ENCODE assay signal across 9 cellular contexts in the genomic region with DNA sequence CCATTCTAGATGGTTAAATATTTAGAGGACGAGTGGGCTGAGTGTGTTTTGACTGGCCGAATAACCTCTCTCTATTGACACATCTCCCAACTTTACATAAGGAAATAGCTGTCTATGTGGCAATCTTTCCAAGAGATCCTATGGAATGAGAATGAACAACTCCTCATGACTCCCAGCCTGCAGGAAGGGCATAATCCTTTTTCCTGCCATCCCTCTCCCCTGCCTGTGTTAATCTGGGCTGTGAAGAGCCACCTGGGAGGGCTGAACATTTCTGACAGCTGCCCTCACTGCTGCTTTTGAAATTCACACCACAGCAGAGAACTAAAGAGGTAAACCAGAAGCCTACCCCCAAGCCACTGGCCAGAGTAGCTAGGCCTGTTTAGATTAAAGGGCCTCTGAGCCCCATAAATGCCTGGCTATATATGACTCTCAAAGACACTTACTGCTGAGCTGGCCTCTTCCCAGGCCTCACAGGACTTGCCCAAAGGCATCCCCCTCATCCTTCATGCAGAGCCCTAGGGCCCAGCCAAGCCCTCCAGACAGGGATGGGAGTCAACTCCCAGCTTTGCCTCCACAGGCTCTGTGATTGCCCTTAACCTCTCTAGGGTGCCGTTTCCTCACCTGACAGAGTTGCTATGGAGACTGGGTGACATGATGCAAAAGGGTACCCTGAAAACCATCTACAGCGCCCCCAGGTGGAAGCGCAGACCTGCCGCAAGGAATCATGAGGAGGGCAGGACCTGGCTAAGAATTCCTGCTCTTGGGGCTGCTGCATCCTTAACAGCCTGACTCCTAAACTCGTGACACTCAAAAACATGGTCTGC. TPM values are rescaled to one million over a fixed set of nuclear protein-coding genes. Genes with fewer than 3 reads are reported as not detected.
DNase-seq lines count a peak whose midpoint lies in the region; ATAC-seq and TF ChIP-seq lines count a peak whose summit lies in the region.
"Had no signal": no experiment of that assay in that cellular context is flagged by ENCODE, and none has a peak within 500 bp of the region (broad histone marks: within the 10 kb centered on the region; RNA-seq: fewer than 3 reads in every experiment).

No MANE protein-coding gene starts in this region.

- no peak overlapping the region for H3K27ac Mint-ChIP-seq in activated CD8-positive, alpha-beta T cell treated with anti-CD3 and anti-CD28 coated beads for 36 hours
- no peak overlapping the region for H3K27ac Mint-ChIP-seq in activated CD8-positive, alpha-beta T cell treated with anti-CD3 and anti-CD28 coated beads, Interleukin-2, amount 10 ng/mL, durations not matched to agents 7 days and 5 days

- H3K27ac ChIP-seq in epithelial cell of prostate: peak overlapping the region; percentile 15
- H3K27ac ChIP-seq: parathyroid adenoma had no signal

- no peaks in the 10 kb centered on the region for H3K9me3 Mint-ChIP-seq in activated CD8-positive, alpha-beta T cell treated with anti-CD3 and anti-CD28 coated beads for 36 hours
- H3K9me3 Mint-ChIP-seq in activated CD8-positive, alpha-beta T cell treated with anti-CD3 and anti-CD28 coated beads, Interleukin-2, amount 10 ng/mL, durations not matched to agents 7 days and 5 days (ENCODE audit: insufficient read depth): no peaks in the 10 kb centered on the region

- intact Hi-C loops in activated CD8-positive, alpha-beta T cell treated with anti-CD3 and anti-CD28 coated beads for 36 hours (cut with micrococcal nuclease): loop anchor here (5.0 kb wide), 1 partner anchor 311 kb away; no protein-coding TSS in a partner anchor

- H3K79me2 ChIP-seq in Loucy (ENCODE audit: insufficient read depth, low read length): no peaks in the 10 kb centered on the region
- H3K79me2 ChIP-seq: parathyroid adenoma had no signal

- DNase-seq in activated CD8-positive, alpha-beta T cell treated with anti-CD3 and anti-CD28 coated beads for 36 hours: peak; percentile 36
- no peak for DNase-seq in activated CD8-positive, alpha-beta T cell treated with anti-CD3 and anti-CD28 coated beads, Interleukin-2, amount 10 ng/mL, durations not matched to agents 7 days and 5 days
- DNase-seq in epithelial cell of prostate (ENCODE audit: low read depth, low spot score) (no peak), renal cortical epithelial cell (ENCODE audit: low read depth) (peak; percentile 65), dedifferentiated amniotic fluid mesenchymal stem cell (ENCODE audit: extremely low spot score) (no peak), NCI-H1694 treated with DMSO at 0.1 percent for 48 hours (lab: John Stamatoyannopoulos, UW) (no peak)

- no peak overlapping the region for H3K9ac ChIP-seq in Loucy (ENCODE audit: low read depth, low read length, poor library complexity, severe bottlenecking)
- H3K9ac ChIP-seq: parathyroid adenoma had no signal

- H3K36me3 Mint-ChIP-seq in activated CD8-positive, alpha-beta T cell treated with anti-CD3 and anti-CD28 coated beads for 36 hours (ENCODE audit: low read depth): peaks cover 6% of the 10 kb centered on the region
- peaks cover 16% of the 10 kb centered on the region for H3K36me3 Mint-ChIP-seq in activated CD8-positive, alpha-beta T cell treated with anti-CD3 and anti-CD28 coated beads, Interleukin-2, amount 10 ng/mL, durations not matched to agents 7 days and 5 days (ENCODE audit: low read depth)

- H3K36me3 ChIP-seq in Loucy (ENCODE audit: insufficient read depth, low read length): peaks cover 43% of the 10 kb centered on the region; the same call in 1 of the 2 replicates

- no peak overlapping the region for H2AFZ ChIP-seq in Loucy (ENCODE audit: low read length)
- H2AFZ ChIP-seq: parathyroid adenoma had no signal

- no peaks in the 10 kb centered on the region for H3K9me3 ChIP-seq in Loucy (ENCODE audit: insufficient read depth, low read depth, low read length)

- CTCF ChIA-PET in activated CD8-positive, alpha-beta T cell treated with anti-CD3 and anti-CD28 coated beads for 36 hours (lab: Charles Lee): interaction anchor here (0.8 to 6.9 kb wide), 7 partner anchors 9 to 107 kb away, joined by 3 to 77 read pairs (median 5); no protein-coding TSS in a partner anchor
- CTCF ChIA-PET in activated CD8-positive, alpha-beta T cell treated with anti-CD3 and anti-CD28 coated beads, Interleukin-2, amount 10 ng/mL, durations not matched to agents 7 days and 5 days (lab: Charles Lee): interaction anchor here (0.6 to 2.5 kb wide), 5 partner anchors 12 to 309 kb away, joined by 3 to 8 read pairs (median 3); no protein-coding TSS in a partner anchor

- H3K4me1 ChIP-seq in Loucy (ENCODE audit: insufficient read depth, low read length, poor library complexity, severe bottlenecking): no peaks in the 10 kb centered on the region
- H3K4me1 ChIP-seq: parathyroid adenoma had no signal

- no peak overlapping the region for H3K4me3 Mint-ChIP-seq in activated CD8-positive, alpha-beta T cell treated with anti-CD3 and anti-CD28 coated beads for 36 hours
- H3K4me3 Mint-ChIP-seq in activated CD8-positive, alpha-beta T cell treated with anti-CD3 and anti-CD28 coated beads, Interleukin-2, amount 10 ng/mL, durations not matched to agents 7 days and 5 days: no peak overlapping the region

- no peaks in the 10 kb centered on the region for H3K9me2 ChIP-seq in Loucy (replicated peaks; ENCODE audit: low read depth, low read length)

- no peaks in the 10 kb centered on the region for H4K20me1 ChIP-seq in Loucy (ENCODE audit: insufficient read depth, low read length, poor library complexity, severe bottlenecking)

- TF ChIP-seq CTCF in activated CD8-positive, alpha-beta T cell treated with anti-CD3 and anti-CD28 coated beads for 36 hours (IDR thresholded peaks at IDR 0.05): peak; percentile 25
- TF ChIP-seq CTCF in Loucy (conservative IDR thresholded peaks at IDR 0.05; ENCODE audit: low read length): peak; percentile 49

- H3K4me2 ChIP-seq in Loucy (ENCODE audit: low read depth, low read length, poor library complexity, severe bottlenecking): no peak overlapping the region

- POLR2A ChIA-PET in activated CD8-positive, alpha-beta T cell treated with anti-CD3 and anti-CD28 coated beads for 36 hours (lab: Charles Lee): interaction anchor here (0.8 to 1.1 kb wide), 2 partner anchors 12 to 27 kb away, joined by 3 read pairs; no protein-coding TSS in a partner anchor
- POLR2A ChIA-PET in activated CD8-positive, alpha-beta T cell treated with anti-CD3 and anti-CD28 coated beads, Interleukin-2, amount 10 ng/mL, durations not matched to agents 7 days and 5 days (lab: Charles Lee): no interaction called here

- no peaks in the 10 kb centered on the region for H3K27me3 Mint-ChIP-seq in activated CD8-positive, alpha-beta T cell treated with anti-CD3 and anti-CD28 coated beads for 36 hours
- H3K27me3 Mint-ChIP-seq in activated CD8-positive, alpha-beta T cell treated with anti-CD3 and anti-CD28 coated beads, Interleukin-2, amount 10 ng/mL, durations not matched to agents 7 days and 5 days (ENCODE audit: low read depth): no peaks in the 10 kb centered on the region

- ATAC-seq in activated CD8-positive, alpha-beta T cell treated with anti-CD3 and anti-CD28 coated beads for 36 hours: no peak
- no peak for ATAC-seq in activated CD8-positive, alpha-beta T cell treated with anti-CD3 and anti-CD28 coated beads, Interleukin-2, amount 10 ng/mL, durations not matched to agents 7 days and 5 days
- ATAC-seq in HG03342 (IDR thresholded peaks at IDR 0.05; ENCODE audit: unreplicated experiment): no peak

- no peak overlapping the region for H3K4me3 ChIP-seq in Loucy (ENCODE audit: low read length, poor library complexity, severe bottlenecking)

- no peaks in the 10 kb centered on the region for H3K27me3 ChIP-seq in Loucy (ENCODE audit: insufficient read depth, low read length, poor library complexity, severe bottlenecking)

- peaks cover 8% of the 10 kb centered on the region for H3K4me1 Mint-ChIP-seq in activated CD8-positive, alpha-beta T cell treated with anti-CD3 and anti-CD28 coated beads for 36 hours (ENCODE audit: low read depth)
- peaks cover 10% of the 10 kb centered on the region for H3K4me1 Mint-ChIP-seq in activated CD8-positive, alpha-beta T cell treated with anti-CD3 and anti-CD28 coated beads, Interleukin-2, amount 10 ng/mL, durations not matched to agents 7 days and 5 days (ENCODE audit: low read depth)

- no peaks in the 10 kb centered on the region for H3F3A ChIP-seq in Loucy (ENCODE audit: low read depth)

RNA-seq across cellular contexts. Expression of a gene that starts 42.0 kb away (rescaled TPM):
- total RNA-seq in activated CD8-positive, alpha-beta T cell treated with anti-CD3 and anti-CD28 coated beads for 36 hours: 10 to 100 TPM; 13.4 to 14.5 TPM
- 10 to 100 TPM; 30.7 to 31.3 TPM for total RNA-seq in activated CD8-positive, alpha-beta T cell treated with anti-CD3 and anti-CD28 coated beads, Interleukin-2, amount 10 ng/mL, durations not matched to agents 7 days and 5 days
- 5.4 and 6.9 TPM in 2 replicates for total RNA-seq in renal cortical epithelial cell

Comparison
In these comparisons a context has a peak if more than half of its experiments do, and no peak if none do; other contexts are left out.
1. DNase-seq: peak in activated CD8-positive, alpha-beta T cell treated with anti-CD3 and anti-CD28 coated beads for 36 hours (single experiment) and renal cortical epithelial cell (single experiment); none in activated CD8-positive, alpha-beta T cell treated with anti-CD3 and anti-CD28 coated beads, Interleukin-2, amount 10 ng/mL, durations not matched to agents 7 days and 5 days (single experiment), epithelial cell of prostate (single experiment), dedifferentiated amniotic fluid mesenchymal stem cell (single experiment) and NCI-H1694 treated with DMSO at 0.1 percent for 48 hours (single experiment).